Comparison of ENCODE assay signal across 15 cellular contexts in genomic region chr10:48926764-48927163, GRCh38. TPM values are rescaled to one million over a fixed set of nuclear protein-coding genes. Genes with fewer than 3 reads are reported as not detected.
A peak's percentile ranks its signal among the peaks of the same experiment; 100 is the strongest.
DNase-seq lines count a peak whose midpoint lies in the region; ATAC-seq and TF ChIP-seq lines count a peak whose summit lies in the region.
"Had no signal": no experiment of that assay in that cellular context is flagged by ENCODE, and none has a peak within 500 bp of the region (broad histone marks: within the 10 kb centered on the region; RNA-seq: fewer than 3 reads in every experiment).

No MANE protein-coding gene starts in this region.

- H3K27me3 ChIP-seq in endodermal cell (ENCODE audit: control insufficient read depth, insufficient read depth, low read length, poor library complexity, severe bottlenecking) = no peaks in the 10 kb centered on the region
- no peaks in the 10 kb centered on the region for H3K27me3 ChIP-seq in neuronal stem cell (ENCODE audit: control insufficient read depth in 3 of 3, insufficient read depth in 3 of 3, low read depth in 1 of 3, low read length in 3 of 3)
- H3K27me3 ChIP-seq: BLaER1 treated with 17β-estradiol and CSF1 and Interleukin-3, amounts not matched to agents 10 nM and 100 nM had no signal

- 86 to 91% methylated on average over 6 to 7 of the region's 7 CpGs for WGBS in endodermal cell (ENCODE audit: insufficient coverage in 1 of 2, insufficient read length in 1 of 2), 2 experiments
- WGBS in neuronal stem cell (ENCODE audit: extremely low coverage in 2 of 2, insufficient read length in 2 of 2, insufficient replicate concordance in 1 of 2), 2 donors = no CpG with 5 or more reads among the region's 7 CpGs

- no peak overlapping the region for H3K14ac ChIP-seq in neuronal stem cell (ENCODE audit: low read length)

- intact Hi-C loops in posterior cingulate gyrus (cut with DNase I) = no loop called here

- no peak overlapping the region for H2BK5ac ChIP-seq in neuronal stem cell (ENCODE audit: low read length)

- no peak overlapping the region for H2BK15ac ChIP-seq in neuronal stem cell (ENCODE audit: low read length)

- peak; percentile 25 for DNase-seq in activated CD8-positive, alpha-beta memory T cell treated with anti-CD3 and anti-CD28 coated beads, Interleukin-2, amount 50 U/mL, for 48 hours
- DNase-seq in activated CD8-positive, alpha-beta memory T cell treated with anti-CD3 and anti-CD28 coated beads, Interleukin-2, amount 50 U/mL, for 4 hours = no peak
- DNase-seq in endodermal cell (peak; percentile 40), neuronal stem cell (ENCODE audit: low spot score) (no peak), HK-2 (ENCODE audit: unreplicated experiment) (no peak), posterior cingulate gyrus (no peak)
- DNase-seq: ACHN; CD4-positive, CD25-positive, alpha-beta regulatory T cell; DMS53; GF-D8; HCEC 1CT had no signal

- H2AK5ac ChIP-seq in neuronal stem cell (ENCODE audit: low read depth, low read length) = no peak overlapping the region

- H3K23ac ChIP-seq in neuronal stem cell (ENCODE audit: low read depth, low read length, poor library complexity) = no peak overlapping the region

- H3K27ac ChIP-seq in endodermal cell (ENCODE audit: low read depth, low read length) (no peak overlapping the region), neuronal stem cell (replicated peaks; ENCODE audit: low read length) (no peak overlapping the region)
- H3K27ac ChIP-seq: BLaER1 treated with 17β-estradiol and CSF1 and Interleukin-3, amounts not matched to agents 10 nM and 100 nM had no signal

- H2AFZ ChIP-seq in neuronal stem cell (ENCODE audit: low read length) = no peak overlapping the region

- ATAC-seq in HG03521 (IDR thresholded peaks at IDR 0.05; ENCODE audit: unreplicated experiment) = no peak

- H3K27me3 Mint-ChIP-seq in endodermal cell (ENCODE audit: insufficient read depth) = peaks cover 5% of the 10 kb centered on the region

- no peak for TF ChIP-seq CTCF in endodermal cell (conservative IDR thresholded peaks at IDR 0.05)

- no peak overlapping the region for H3K4me2 ChIP-seq in neuronal stem cell (ENCODE audit: insufficient read depth, low read length, poor library complexity, severe bottlenecking)
- H3K4me2 ChIP-seq: BLaER1 treated with 17β-estradiol and CSF1 and Interleukin-3, amounts not matched to agents 10 nM and 100 nM had no signal

- H3K18ac ChIP-seq in neuronal stem cell (ENCODE audit: low read length) = peak overlapping the region; percentile 11

- H3K36me3 ChIP-seq in endodermal cell (ENCODE audit: control insufficient read depth, insufficient read depth, low read length) = no peaks in the 10 kb centered on the region
- H3K36me3 ChIP-seq in neuronal stem cell (replicated peaks in 1 of 2; ENCODE audit: control insufficient read depth in 2 of 2, insufficient read depth in 2 of 2, low read length in 2 of 2) = no peaks in the 10 kb centered on the region

- peaks cover 8% of the 10 kb centered on the region for H3K4me1 Mint-ChIP-seq in endodermal cell
- H3K4me1 Mint-ChIP-seq: CD4-positive, CD25-positive, alpha-beta regulatory T cell had no signal

- H4K91ac ChIP-seq in neuronal stem cell (ENCODE audit: low read depth, low read length, poor library complexity) = no peak overlapping the region

- H3K4me3 Mint-ChIP-seq in endodermal cell = no peak overlapping the region
- H3K4me3 Mint-ChIP-seq: CD4-positive, CD25-positive, alpha-beta regulatory T cell had no signal

- H2BK12ac ChIP-seq in neuronal stem cell (ENCODE audit: low read length) = no peak overlapping the region

- H2BK120ac ChIP-seq in neuronal stem cell (ENCODE audit: low read depth, low read length) = no peak overlapping the region

- H3K4me3 ChIP-seq in endodermal cell (ENCODE audit: low read length) (no peak overlapping the region), neuronal stem cell (ENCODE audit: low read length in 2 of 2) (no peak overlapping the region)
- H3K4me3 ChIP-seq: BLaER1 treated with 17β-estradiol and CSF1 and Interleukin-3, amounts not matched to agents 10 nM and 100 nM had no signal

- no peaks in the 10 kb centered on the region for H3K4me1 ChIP-seq in endodermal cell (ENCODE audit: control insufficient read depth, insufficient read depth, low read length)
- peaks cover 2 to 12% of the 10 kb centered on the region in 2 donors for H3K4me1 ChIP-seq in neuronal stem cell (ENCODE audit: control insufficient read depth in 2 of 2, insufficient read depth in 1 of 2, low read depth in 1 of 2, low read length in 2 of 2)
- H3K4me1 ChIP-seq: BLaER1 treated with 17β-estradiol and CSF1 and Interleukin-3, amounts not matched to agents 10 nM and 100 nM had no signal

- H3K9me3 ChIP-seq in endodermal cell (ENCODE audit: control insufficient read depth, low read length) = no peaks in the 10 kb centered on the region
- H3K9me3 ChIP-seq in neuronal stem cell (replicated peaks in 1 of 2; ENCODE audit: control insufficient read depth in 2 of 2, insufficient read depth in 1 of 2, low read depth in 1 of 2, low read length in 2 of 2) = no peaks in the 10 kb centered on the region
- H3K9me3 ChIP-seq: BLaER1 treated with 17β-estradiol and CSF1 and Interleukin-3, amounts not matched to agents 10 nM and 100 nM had no signal

- H3K36me3 Mint-ChIP-seq in endodermal cell (ENCODE audit: low read depth) = no peaks in the 10 kb centered on the region
- H3K36me3 Mint-ChIP-seq: CD4-positive, CD25-positive, alpha-beta regulatory T cell had no signal

- no peak overlapping the region for H3K4ac ChIP-seq in neuronal stem cell (ENCODE audit: low read length)

- H4K8ac ChIP-seq in neuronal stem cell (ENCODE audit: low read depth, low read length) = no peak overlapping the region

- H3K79me1 ChIP-seq in neuronal stem cell (ENCODE audit: low read depth, low read length) = no peaks in the 10 kb centered on the region

- no peaks in the 10 kb centered on the region for H3K9me3 Mint-ChIP-seq in endodermal cell
- H3K9me3 Mint-ChIP-seq: CD4-positive, CD25-positive, alpha-beta regulatory T cell had no signal

- H3K9ac ChIP-seq in endodermal cell (ENCODE audit: extremely low read depth, low read length, poor library complexity, severe bottlenecking) = no peak overlapping the region
- H3K9ac ChIP-seq in neuronal stem cell (ENCODE audit: low read depth, low read length, poor library complexity) = no peak overlapping the region
- H3K9ac ChIP-seq: BLaER1 treated with 17β-estradiol and CSF1 and Interleukin-3, amounts not matched to agents 10 nM and 100 nM had no signal

- no peak overlapping the region for H3K27ac Mint-ChIP-seq in endodermal cell

RNA-seq across cellular contexts. Expression of gene LRRC18, which starts 12.9 kb away (rescaled TPM):
- total RNA-seq in endodermal cell = not detected
- polyA plus RNA-seq in endodermal cell (2013, experiment 1 of 2) = not detected
- not detected for polyA plus RNA-seq in endodermal cell (2013, experiment 2 of 2)
- not detected for polyA plus RNA-seq in neuronal stem cell (2013, experiment 1 of 2)
- polyA plus RNA-seq in neuronal stem cell (2013, experiment 2 of 2) = not detected
- total RNA-seq: A172; CD4-positive, CD25-positive, alpha-beta regulatory T cell; H1 had no signal
- polyA plus RNA-seq: CD4-positive, CD25-positive, alpha-beta regulatory T cell; H1 had no signal

Comparison
In these comparisons a context has a peak if more than half of its experiments do, and no peak if none do; other contexts are left out.
1. DNase-seq: peak in activated CD8-positive, alpha-beta memory T cell treated with anti-CD3 and anti-CD28 coated beads, Interleukin-2, amount 50 U/mL, for 48 hours (single experiment) and endodermal cell (single experiment); none in activated CD8-positive, alpha-beta memory T cell treated with anti-CD3 and anti-CD28 coated beads, Interleukin-2, amount 50 U/mL, for 4 hours (single experiment), neuronal stem cell (single experiment), HK-2 (single experiment) and posterior cingulate gyrus (0 of 10).